16 cellular contexts compared by ENCODE assay signal in the genomic region with DNA sequence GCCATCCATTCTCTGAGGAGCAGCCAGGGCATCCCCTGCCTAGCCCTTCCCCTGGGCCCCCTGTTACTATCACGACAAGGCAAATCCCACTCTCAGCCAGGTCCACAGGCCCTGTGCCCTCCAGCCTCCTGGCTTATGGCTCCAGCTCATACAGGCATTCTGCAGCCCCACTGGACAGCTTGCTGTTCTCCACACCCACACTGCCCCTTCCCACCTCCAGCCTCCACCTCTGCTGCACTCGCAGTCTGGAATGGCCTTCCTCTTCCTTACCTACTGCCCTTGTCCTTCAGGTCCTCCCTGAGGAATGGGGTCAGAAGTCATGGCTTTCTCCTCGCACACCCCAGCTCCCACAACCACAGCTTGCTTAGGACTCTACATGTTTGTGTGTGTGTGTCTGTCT. TPM values are rescaled to one million over a fixed set of nuclear protein-coding genes. Genes with fewer than 3 reads are reported as not detected.
DNase-seq lines count a peak whose midpoint lies in the region; ATAC-seq and TF ChIP-seq lines count a peak whose summit lies in the region.
"Had no signal": no experiment of that assay in that cellular context is flagged by ENCODE, and none has a peak within 500 bp of the region (broad histone marks: within the 10 kb centered on the region; RNA-seq: fewer than 3 reads in every experiment).

No MANE protein-coding gene starts in this region.

- H3K4me3 ChIP-seq in HEK293 (ENCODE audit: low read depth, low read length) = no peak overlapping the region
- H3K4me3 ChIP-seq in neuronal stem cell (ENCODE audit: low read length in 2 of 2) = no peak overlapping the region
- H3K4me3 ChIP-seq in spleen = no peak overlapping the region
- H3K4me3 ChIP-seq: GM23248 had no signal

- no peak for TF ChIP-seq POLR2A in spleen (IDR thresholded peaks at IDR 0.05)

- H3K36me3 Mint-ChIP-seq in brain (no peaks in the 10 kb centered on the region), endothelial cell (ENCODE audit: low read depth, unreplicated experiment) (no peaks in the 10 kb centered on the region)
- H3K36me3 Mint-ChIP-seq: CD4-positive, alpha-beta memory T cell had no signal

- no peak overlapping the region for H2AFZ ChIP-seq in neuronal stem cell (ENCODE audit: low read length)
- H2AFZ ChIP-seq: GM23248 had no signal

- WGBS in neuronal stem cell (ENCODE audit: extremely low coverage in 2 of 2, insufficient read length in 2 of 2, insufficient replicate concordance in 1 of 2), 2 donors = no CpG with 5 or more reads among the region's 3 CpGs
- 76 to 93% (median 83%) methylated on average over 3 of the region's 3 CpGs for WGBS in spleen, 5 donors

- peak overlapping the region; percentile 44 for H3K18ac ChIP-seq in neuronal stem cell (ENCODE audit: low read length)

- CTCF ChIA-PET in HEK293 (lab: Yijun Ruan, JAX) = no interaction called here

- H2AK5ac ChIP-seq in neuronal stem cell (ENCODE audit: low read depth, low read length) = peak overlapping the region; percentile 54

- POLR2A ChIA-PET in HEK293 (lab: Yijun Ruan, JAX) = no interaction called here

- H4K91ac ChIP-seq in neuronal stem cell (ENCODE audit: low read depth, low read length, poor library complexity) = no peak overlapping the region

- H2BK5ac ChIP-seq in neuronal stem cell (ENCODE audit: low read length) = no peak overlapping the region

- H3K14ac ChIP-seq in neuronal stem cell (ENCODE audit: low read length) = peak overlapping the region; percentile 5

- H3K27ac ChIP-seq in HEK293 (ENCODE audit: extremely low read depth, low read depth, low read length) (no peak overlapping the region), neuronal stem cell (replicated peaks; ENCODE audit: low read length) (no peak overlapping the region), spleen (no peak overlapping the region)
- H3K27ac ChIP-seq: GM23248 had no signal

- H3K27me3 ChIP-seq in neuronal stem cell (ENCODE audit: control insufficient read depth in 3 of 3, insufficient read depth in 3 of 3, low read depth in 1 of 3, low read length in 3 of 3) (peaks cover 0 to 10% (median 0%) of the 10 kb centered on the region in 3 experiments), spleen (replicated peaks in 1 of 7) (peaks cover 0 to 50% (median 0%) of the 10 kb centered on the region in 7 donors)

- peaks cover 1% of the 10 kb centered on the region for H3K79me1 ChIP-seq in neuronal stem cell (ENCODE audit: low read depth, low read length)

- H3K27me3 Mint-ChIP-seq in brain (peaks cover 5% of the 10 kb centered on the region), endothelial cell (ENCODE audit: unreplicated experiment) (peaks cover 5% of the 10 kb centered on the region)

- intact Hi-C loops in spleen (cut with DNase I; ENCODE audit: low total_unique reads) = no loop called here

- peak overlapping the region; percentile 22 for H3K23ac ChIP-seq in neuronal stem cell (ENCODE audit: low read depth, low read length, poor library complexity)

- no peaks in the 10 kb centered on the region for H3K4me1 ChIP-seq in HEK293 (ENCODE audit: control insufficient read depth, insufficient read depth, low read length)
- peaks cover 0 to 3% of the 10 kb centered on the region in 2 donors for H3K4me1 ChIP-seq in neuronal stem cell (ENCODE audit: control insufficient read depth in 2 of 2, insufficient read depth in 1 of 2, low read depth in 1 of 2, low read length in 2 of 2)
- no peaks in the 10 kb centered on the region for H3K4me1 ChIP-seq in spleen

- ATAC-seq in HG03439 (IDR thresholded peaks at IDR 0.05; ENCODE audit: unreplicated experiment) = no peak

- no peak for TF ChIP-seq CTCF in HEK293 (tag by site-specific recombination; IDR thresholded peaks at IDR 0.05)
- no peak for TF ChIP-seq CTCF in brain (conservative IDR thresholded peaks at IDR 0.05)
- no peak for TF ChIP-seq CTCF in endothelial cell (IDR thresholded peaks at IDR 0.05; ENCODE audit: unreplicated experiment)
- no peak for TF ChIP-seq CTCF in spleen (IDR thresholded peaks at IDR 0.05 in 8 of 11, conservative IDR thresholded peaks at IDR 0.05 in 3 of 11)

- H3K27ac Mint-ChIP-seq in brain (peak overlapping the region in 4 of 5 experiments; percentile 29 to 47 (median 38)), endothelial cell (ENCODE audit: unreplicated experiment) (no peak overlapping the region)
- H3K27ac Mint-ChIP-seq: CD4-positive, alpha-beta memory T cell; H9; HFFc6 had no signal

- H2BK120ac ChIP-seq in neuronal stem cell (ENCODE audit: low read depth, low read length) = peak overlapping the region; percentile 2

- H3K4me3 Mint-ChIP-seq in brain (no peak overlapping the region), endothelial cell (ENCODE audit: unreplicated experiment) (peak overlapping the region; percentile 6)
- H3K4me3 Mint-ChIP-seq: CD4-positive, alpha-beta memory T cell; H9; HFFc6 had no signal

- H3K4me1 Mint-ChIP-seq in brain (peaks cover 41% of the 10 kb centered on the region), endothelial cell (ENCODE audit: unreplicated experiment) (no peaks in the 10 kb centered on the region)
- H3K4me1 Mint-ChIP-seq: CD4-positive, alpha-beta memory T cell had no signal

- H4K8ac ChIP-seq in neuronal stem cell (ENCODE audit: low read depth, low read length) = no peak overlapping the region

- H3K9ac ChIP-seq in neuronal stem cell (ENCODE audit: low read depth, low read length, poor library complexity) = no peak overlapping the region
- H3K9ac ChIP-seq: GM23248 had no signal

- DNase-seq in endothelial cell (ENCODE audit: low spot score) (no peak), neuronal stem cell (ENCODE audit: low spot score) (no peak), 8988T (no peak), spleen (no peak)
- DNase-seq: C1 segment of cervical spinal cord; CD4-positive, alpha-beta memory T cell; COR-L47; DMS79 treated with DMSO at 0.1 percent for 48 hours; GM23248; HFFc6 had no signal

- H3K36me3 ChIP-seq in HEK293 (ENCODE audit: control insufficient read depth in 2 of 2, insufficient read depth in 1 of 2, low read length in 2 of 2) (no peaks in the 10 kb centered on the region), neuronal stem cell (replicated peaks in 1 of 2; ENCODE audit: control insufficient read depth in 2 of 2, insufficient read depth in 2 of 2, low read length in 2 of 2) (no peaks in the 10 kb centered on the region), spleen (no peaks in the 10 kb centered on the region)

- H2BK15ac ChIP-seq in neuronal stem cell (ENCODE audit: low read length) = peak overlapping the region; percentile 83

- H3K9me3 ChIP-seq in HEK293 (ENCODE audit: control insufficient read depth, insufficient read depth, low read depth, low read length) (no peaks in the 10 kb centered on the region), neuronal stem cell (replicated peaks in 1 of 2; ENCODE audit: control insufficient read depth in 2 of 2, insufficient read depth in 1 of 2, low read depth in 1 of 2, low read length in 2 of 2) (no peaks in the 10 kb centered on the region), spleen (no peaks in the 10 kb centered on the region)

- H3K9me3 Mint-ChIP-seq in brain (no peaks in the 10 kb centered on the region), endothelial cell (ENCODE audit: unreplicated experiment) (no peaks in the 10 kb centered on the region)
- H3K9me3 Mint-ChIP-seq: CD4-positive, alpha-beta memory T cell; H9; HFFc6 had no signal

- no peak overlapping the region for H3K4ac ChIP-seq in neuronal stem cell (ENCODE audit: low read length)

- H2BK12ac ChIP-seq in neuronal stem cell (ENCODE audit: low read length) = no peak overlapping the region

- H3K4me2 ChIP-seq in neuronal stem cell (ENCODE audit: insufficient read depth, low read length, poor library complexity, severe bottlenecking) = no peak overlapping the region

TF ChIP-seq in HEK293, 187 proteins besides CTCF, POLR2A, EP300 and RAD21:
- TF ChIP-seq EGR2 (tag by site-specific recombination; IDR thresholded peaks at IDR 0.05; ENCODE audit: low read depth) (peak; percentile 87), SP3 (tag by site-specific recombination; IDR thresholded peaks at IDR 0.05) (no peak), ZNF521 (tag by site-specific recombination; IDR thresholded peaks at IDR 0.05) (no peak), ZFHX2 (tag by site-specific recombination; conservative IDR thresholded peaks at IDR 0.05) (peak; percentile 88)

RNA-seq across cellular contexts. Expression of a gene that starts 40.4 kb away (rescaled TPM):
- polyA plus RNA-seq in brain (ENCODE audit: insufficient read depth, low read depth, low replicate concordance) = 0.46 TPM
- total RNA-seq in endothelial cell (ENCODE audit: unreplicated experiment) = 0.51 TPM
- 1.3 TPM for polyA plus RNA-seq in neuronal stem cell (2013, experiment 1 of 2)
- 1.1 TPM for polyA plus RNA-seq in neuronal stem cell (2013, experiment 2 of 2)
- total RNA-seq in spleen = not detected
- under 1 TPM in 1 of 3 donors, not detected in 2; 0.08 TPM for polyA plus RNA-seq in spleen
- total RNA-seq: A172; A673; CD4-positive, alpha-beta memory T cell; GM23248 had no signal
- polyA plus RNA-seq: CD4-positive, alpha-beta memory T cell; GM23248 had no signal
